ENCODE assay signal across 1 cellular context in the genomic region with DNA sequence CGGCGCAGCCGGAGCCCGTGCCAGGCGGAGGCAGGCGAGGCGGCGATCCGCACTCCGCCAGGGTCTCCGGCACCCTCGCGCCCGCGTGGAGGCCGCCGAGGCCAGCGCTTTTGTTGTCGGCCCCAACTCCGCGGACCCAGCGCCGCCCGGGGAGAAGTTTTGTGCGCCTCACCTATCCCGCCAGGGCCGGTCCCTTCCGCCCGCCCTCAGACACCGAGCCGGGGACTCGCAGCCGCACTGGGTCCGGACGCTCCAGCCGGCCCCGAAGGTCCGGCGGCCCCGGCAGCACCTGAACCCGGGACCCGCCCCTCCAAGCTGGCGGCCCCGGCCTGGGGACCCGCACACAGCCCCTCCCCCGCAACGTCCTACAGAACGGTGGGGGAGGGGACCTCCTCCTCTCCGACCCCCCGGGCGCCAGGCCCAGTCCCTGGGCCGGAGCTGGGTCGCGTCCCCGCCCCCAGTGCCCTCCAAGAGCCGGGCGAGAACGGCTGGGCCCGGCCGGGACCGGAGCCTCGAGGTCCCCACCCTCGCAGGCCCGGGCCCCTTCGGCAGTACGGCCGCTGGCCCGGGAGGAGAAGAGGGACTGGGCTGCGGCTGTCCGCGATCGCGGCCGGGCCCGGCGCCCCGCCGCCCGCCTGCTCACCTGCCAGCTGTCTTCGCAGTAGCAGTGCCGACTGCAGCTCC.
A peak's percentile ranks its signal among the peaks of the same experiment; 100 is the strongest.
TF ChIP-seq lines count a peak whose summit lies in the region.

No MANE protein-coding gene starts in this region.

TF ChIP-seq in H1, 55 proteins besides CTCF, POLR2A, EP300 and RAD21:
- TF ChIP-seq SRF (IDR thresholded peaks at IDR 0.05; ENCODE audit: low read depth, low read length) (no peak), TCF12 (IDR thresholded peaks at IDR 0.05; ENCODE audit: low read depth, low read length) (no peak), RBBP5 (IDR thresholded peaks at IDR 0.05; ENCODE audit: borderline replicate concordance, low read depth, low read length) (peak; percentile 51; the same call in 1 of the 2 replicates), SIRT6 (IDR thresholded peaks at IDR 0.05; ENCODE audit: low read length) (no peak), RFX5 (IDR thresholded peaks at IDR 0.05; ENCODE audit: borderline replicate concordance, low read depth, low read length) (no peak), KDM5A (IDR thresholded peaks at IDR 0.05; ENCODE audit: low read length) (no peak), YY1 (IDR thresholded peaks at IDR 0.05; ENCODE audit: low read depth, low read length) (no peak), EGR1 (IDR thresholded peaks at IDR 0.05; ENCODE audit: borderline replicate concordance, low read depth, low read length) (no peak), KDM4A (IDR thresholded peaks at IDR 0.05; ENCODE audit: low read depth, low read length, severe bottlenecking) (peak; percentile 61), PHF8 (conservative IDR thresholded peaks at IDR 0.05; ENCODE audit: low read depth, low read length) (no peak), SIN3A (conservative IDR thresholded peaks at IDR 0.05 in 1 of 2, IDR thresholded peaks at IDR 0.05 in 1 of 2; ENCODE audit: low read depth in 1 of 2, low read length in 2 of 2) (no peak; a peak in 1 of 4 replicates), TBP (IDR thresholded peaks at IDR 0.05; ENCODE audit: low read depth, low read length) (no peak), BCL11A (IDR thresholded peaks at IDR 0.05; ENCODE audit: low read depth in 2 of 2, low read length in 2 of 2) (no peak), CREB1 (IDR thresholded peaks at IDR 0.05) (no peak), TEAD4 (IDR thresholded peaks at IDR 0.05; ENCODE audit: low read depth, low read length) (no peak), RNF2 (IDR thresholded peaks at IDR 0.05; ENCODE audit: borderline replicate concordance, low read depth, low read length, missing control alignments, poor library complexity, severe bottlenecking) (no peak), ZNF274 (IDR thresholded peaks at IDR 0.05; ENCODE audit: borderline replicate concordance, extremely low read depth, low read length) (no peak), GTF2F1 (IDR thresholded peaks at IDR 0.05; ENCODE audit: borderline replicate concordance, low read depth, low read length) (no peak), POU5F1 (IDR thresholded peaks at IDR 0.05; ENCODE audit: low read depth, low read length) (no peak), HDAC2 (IDR thresholded peaks at IDR 0.05; ENCODE audit: borderline replicate concordance in 1 of 2, low read depth in 2 of 2, low read length in 2 of 2) (0 out of 4 replicates have a peak, but pooled peaks of 1 of the 2 experiments have one; percentile 10), SAP30 (IDR thresholded peaks at IDR 0.05; ENCODE audit: insufficient read depth, insufficient replicate concordance, low read length) (no peak), CBX8 (IDR thresholded peaks at IDR 0.05; ENCODE audit: borderline replicate concordance, low read depth, low read length) (no peak)
- TF ChIP-seq, protein P1, sequence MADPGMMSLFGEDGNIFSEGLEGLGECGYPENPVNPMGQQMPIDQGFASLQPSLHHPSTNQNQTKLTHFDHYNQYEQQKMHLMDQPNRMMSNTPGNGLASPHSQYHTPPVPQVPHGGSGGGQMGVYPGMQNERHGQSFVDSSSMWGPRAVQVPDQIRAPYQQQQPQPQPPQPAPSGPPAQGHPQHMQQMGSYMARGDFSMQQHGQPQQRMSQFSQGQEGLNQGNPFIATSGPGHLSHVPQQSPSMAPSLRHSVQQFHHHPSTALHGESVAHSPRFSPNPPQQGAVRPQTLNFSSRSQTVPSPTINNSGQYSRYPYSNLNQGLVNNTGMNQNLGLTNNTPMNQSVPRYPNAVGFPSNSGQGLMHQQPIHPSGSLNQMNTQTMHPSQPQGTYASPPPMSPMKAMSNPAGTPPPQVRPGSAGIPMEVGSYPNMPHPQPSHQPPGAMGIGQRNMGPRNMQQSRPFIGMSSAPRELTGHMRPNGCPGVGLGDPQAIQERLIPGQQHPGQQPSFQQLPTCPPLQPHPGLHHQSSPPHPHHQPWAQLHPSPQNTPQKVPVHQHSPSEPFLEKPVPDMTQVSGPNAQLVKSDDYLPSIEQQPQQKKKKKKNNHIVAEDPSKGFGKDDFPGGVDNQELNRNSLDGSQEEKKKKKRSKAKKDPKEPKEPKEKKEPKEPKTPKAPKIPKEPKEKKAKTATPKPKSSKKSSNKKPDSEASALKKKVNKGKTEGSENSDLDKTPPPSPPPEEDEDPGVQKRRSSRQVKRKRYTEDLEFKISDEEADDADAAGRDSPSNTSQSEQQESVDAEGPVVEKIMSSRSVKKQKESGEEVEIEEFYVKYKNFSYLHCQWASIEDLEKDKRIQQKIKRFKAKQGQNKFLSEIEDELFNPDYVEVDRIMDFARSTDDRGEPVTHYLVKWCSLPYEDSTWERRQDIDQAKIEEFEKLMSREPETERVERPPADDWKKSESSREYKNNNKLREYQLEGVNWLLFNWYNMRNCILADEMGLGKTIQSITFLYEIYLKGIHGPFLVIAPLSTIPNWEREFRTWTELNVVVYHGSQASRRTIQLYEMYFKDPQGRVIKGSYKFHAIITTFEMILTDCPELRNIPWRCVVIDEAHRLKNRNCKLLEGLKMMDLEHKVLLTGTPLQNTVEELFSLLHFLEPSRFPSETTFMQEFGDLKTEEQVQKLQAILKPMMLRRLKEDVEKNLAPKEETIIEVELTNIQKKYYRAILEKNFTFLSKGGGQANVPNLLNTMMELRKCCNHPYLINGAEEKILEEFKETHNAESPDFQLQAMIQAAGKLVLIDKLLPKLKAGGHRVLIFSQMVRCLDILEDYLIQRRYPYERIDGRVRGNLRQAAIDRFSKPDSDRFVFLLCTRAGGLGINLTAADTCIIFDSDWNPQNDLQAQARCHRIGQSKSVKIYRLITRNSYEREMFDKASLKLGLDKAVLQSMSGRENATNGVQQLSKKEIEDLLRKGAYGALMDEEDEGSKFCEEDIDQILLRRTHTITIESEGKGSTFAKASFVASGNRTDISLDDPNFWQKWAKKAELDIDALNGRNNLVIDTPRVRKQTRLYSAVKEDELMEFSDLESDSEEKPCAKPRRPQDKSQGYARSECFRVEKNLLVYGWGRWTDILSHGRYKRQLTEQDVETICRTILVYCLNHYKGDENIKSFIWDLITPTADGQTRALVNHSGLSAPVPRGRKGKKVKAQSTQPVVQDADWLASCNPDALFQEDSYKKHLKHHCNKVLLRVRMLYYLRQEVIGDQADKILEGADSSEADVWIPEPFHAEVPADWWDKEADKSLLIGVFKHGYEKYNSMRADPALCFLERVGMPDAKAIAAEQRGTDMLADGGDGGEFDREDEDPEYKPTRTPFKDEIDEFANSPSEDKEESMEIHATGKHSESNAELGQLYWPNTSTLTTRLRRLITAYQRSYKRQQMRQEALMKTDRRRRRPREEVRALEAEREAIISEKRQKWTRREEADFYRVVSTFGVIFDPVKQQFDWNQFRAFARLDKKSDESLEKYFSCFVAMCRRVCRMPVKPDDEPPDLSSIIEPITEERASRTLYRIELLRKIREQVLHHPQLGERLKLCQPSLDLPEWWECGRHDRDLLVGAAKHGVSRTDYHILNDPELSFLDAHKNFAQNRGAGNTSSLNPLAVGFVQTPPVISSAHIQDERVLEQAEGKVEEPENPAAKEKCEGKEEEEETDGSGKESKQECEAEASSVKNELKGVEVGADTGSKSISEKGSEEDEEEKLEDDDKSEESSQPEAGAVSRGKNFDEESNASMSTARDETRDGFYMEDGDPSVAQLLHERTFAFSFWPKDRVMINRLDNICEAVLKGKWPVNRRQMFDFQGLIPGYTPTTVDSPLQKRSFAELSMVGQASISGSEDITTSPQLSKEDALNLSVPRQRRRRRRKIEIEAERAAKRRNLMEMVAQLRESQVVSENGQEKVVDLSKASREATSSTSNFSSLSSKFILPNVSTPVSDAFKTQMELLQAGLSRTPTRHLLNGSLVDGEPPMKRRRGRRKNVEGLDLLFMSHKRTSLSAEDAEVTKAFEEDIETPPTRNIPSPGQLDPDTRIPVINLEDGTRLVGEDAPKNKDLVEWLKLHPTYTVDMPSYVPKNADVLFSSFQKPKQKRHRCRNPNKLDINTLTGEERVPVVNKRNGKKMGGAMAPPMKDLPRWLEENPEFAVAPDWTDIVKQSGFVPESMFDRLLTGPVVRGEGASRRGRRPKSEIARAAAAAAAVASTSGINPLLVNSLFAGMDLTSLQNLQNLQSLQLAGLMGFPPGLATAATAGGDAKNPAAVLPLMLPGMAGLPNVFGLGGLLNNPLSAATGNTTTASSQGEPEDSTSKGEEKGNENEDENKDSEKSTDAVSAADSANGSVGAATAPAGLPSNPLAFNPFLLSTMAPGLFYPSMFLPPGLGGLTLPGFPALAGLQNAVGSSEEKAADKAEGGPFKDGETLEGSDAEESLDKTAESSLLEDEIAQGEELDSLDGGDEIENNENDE (IDR thresholded peaks at IDR 0.05; ENCODE audit: insufficient replicate concordance, low read length): no peak
- TF ChIP-seq, protein P2, sequence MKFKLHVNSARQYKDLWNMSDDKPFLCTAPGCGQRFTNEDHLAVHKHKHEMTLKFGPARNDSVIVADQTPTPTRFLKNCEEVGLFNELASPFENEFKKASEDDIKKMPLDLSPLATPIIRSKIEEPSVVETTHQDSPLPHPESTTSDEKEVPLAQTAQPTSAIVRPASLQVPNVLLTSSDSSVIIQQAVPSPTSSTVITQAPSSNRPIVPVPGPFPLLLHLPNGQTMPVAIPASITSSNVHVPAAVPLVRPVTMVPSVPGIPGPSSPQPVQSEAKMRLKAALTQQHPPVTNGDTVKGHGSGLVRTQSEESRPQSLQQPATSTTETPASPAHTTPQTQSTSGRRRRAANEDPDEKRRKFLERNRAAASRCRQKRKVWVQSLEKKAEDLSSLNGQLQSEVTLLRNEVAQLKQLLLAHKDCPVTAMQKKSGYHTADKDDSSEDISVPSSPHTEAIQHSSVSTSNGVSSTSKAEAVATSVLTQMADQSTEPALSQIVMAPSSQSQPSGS (IDR thresholded peaks at IDR 0.05; ENCODE audit: low read length): no peak
